Comparison of ENCODE assay signal across 9 cellular contexts in genomic region chr11:64121637-64122410, GRCh38. TPM values are rescaled to one million over a fixed set of nuclear protein-coding genes. Genes with fewer than 3 reads are reported as not detected.
DNase-seq lines count a peak whose midpoint lies in the region; ATAC-seq and TF ChIP-seq lines count a peak whose summit lies in the region.
"Had no signal": no experiment of that assay in that cellular context is flagged by ENCODE, and none has a peak within 500 bp of the region (broad histone marks: within the 10 kb centered on the region; RNA-seq: fewer than 3 reads in every experiment).

No MANE protein-coding gene starts in this region.

- H3K27ac ChIP-seq in neural progenitor cell, result no peak overlapping the region

- no peak overlapping the region for H3K4me3 ChIP-seq in BJ (ENCODE audit: low read depth, low read length)
- no peak overlapping the region for H3K4me3 ChIP-seq in neural progenitor cell

- H3K36me3 Mint-ChIP-seq in chondrocyte (ENCODE audit: low read depth) (peaks cover 2% of the 10 kb centered on the region), neural progenitor cell (peaks cover 2% of the 10 kb centered on the region)

- no peaks in the 10 kb centered on the region for H3K79me2 ChIP-seq in neural progenitor cell (ENCODE audit: low read depth)

- H3K9me3 Mint-ChIP-seq in chondrocyte (ENCODE audit: low read depth), result no peaks in the 10 kb centered on the region
- no peaks in the 10 kb centered on the region for H3K9me3 Mint-ChIP-seq in neural progenitor cell

- H2AFZ ChIP-seq in neural progenitor cell (replicated peaks), result no peak overlapping the region

- H3K27ac Mint-ChIP-seq in chondrocyte (ENCODE audit: unreplicated experiment) (peak overlapping the region; percentile 32), neural progenitor cell (peak overlapping the region; percentile 78)

- H3F3A ChIP-seq in neural progenitor cell (ENCODE audit: low read depth), result peaks cover 21% of the 10 kb centered on the region

- H3K9me3 ChIP-seq in neural progenitor cell (ENCODE audit: low read depth), result no peaks in the 10 kb centered on the region

- no peaks in the 10 kb centered on the region for H4K20me1 ChIP-seq in neural progenitor cell (ENCODE audit: low read depth)

- CTCF ChIA-PET in BJ (lab: Yijun Ruan, JAX), result interaction anchor here (1.0 to 2.2 kb wide), 4 partner anchors 11 to 122 kb away, joined by 3 to 7 read pairs (median 4); no protein-coding TSS in a partner anchor

- TF ChIP-seq CTCF in BJ (IDR thresholded peaks at IDR 0.05; ENCODE audit: insufficient read depth, low read depth, low read length) (no peak), chondrocyte (IDR thresholded peaks at IDR 0.05) (no peak), neural progenitor cell (IDR thresholded peaks at IDR 0.05) (no peak)

- POLR2A ChIA-PET in BJ (lab: Charles Lee), result no interaction called here

- DNase-seq in BJ (ENCODE audit: low read depth), result peak; percentile 52
- peak; percentile 94 for DNase-seq in LHCN-M2 (ENCODE audit: low read depth)
- DNase-seq in chondrocyte (ENCODE audit: low spot score), result no peak
- DNase-seq in neural progenitor cell (ENCODE audit: low spot score), result peak; percentile 36
- no peak for DNase-seq in NCI-H524 treated with DMSO at 0.1 percent for 48 hours (lab: John Stamatoyannopoulos, UW)
- DNase-seq in islet precursor cell, result no peak
- no peak for DNase-seq in NOMO-1 treated with dmso at 0.1 percent for 144 hours (lab: John Stamatoyannopoulos, UW; ENCODE audit: unreplicated experiment)
- DNase-seq: NCI-H1092 treated with DMSO at 0.1 percent for 48 hours had no signal

- H3K9ac ChIP-seq in neural progenitor cell, result no peak overlapping the region

- H3K4me3 Mint-ChIP-seq in chondrocyte (ENCODE audit: unreplicated experiment), result no peak overlapping the region
- peak overlapping the region; percentile 63 for H3K4me3 Mint-ChIP-seq in neural progenitor cell

- peak overlapping the region; percentile 41 for H3K4me2 ChIP-seq in neural progenitor cell

- H3K27me3 Mint-ChIP-seq in chondrocyte (ENCODE audit: low read depth) (no peaks in the 10 kb centered on the region), neural progenitor cell (ENCODE audit: insufficient read depth, low read depth) (peaks cover 9% of the 10 kb centered on the region)

- peaks cover 45% of the 10 kb centered on the region for H3K4me1 ChIP-seq in neural progenitor cell

- H3K27me3 ChIP-seq in BJ (ENCODE audit: control insufficient read depth, insufficient read depth, low read length) (peaks cover 1% of the 10 kb centered on the region; the same call in 1 of the 2 replicates), neural progenitor cell (no peaks in the 10 kb centered on the region)

- ATAC-seq in GM19463 (IDR thresholded peaks at IDR 0.05; ENCODE audit: unreplicated experiment), result no peak

- H3K36me3 ChIP-seq in BJ (ENCODE audit: control insufficient read depth, insufficient read depth, low read length) (0 out of 2 replicates have a peak, but pooled peaks cover under 1% of the 10 kb centered on the region), neural progenitor cell (no peaks in the 10 kb centered on the region)

- peaks cover 7% of the 10 kb centered on the region for H3K4me1 Mint-ChIP-seq in chondrocyte (ENCODE audit: low read depth)
- H3K4me1 Mint-ChIP-seq in neural progenitor cell, result peaks cover 45% of the 10 kb centered on the region

RNA-seq across cellular contexts. Expression of gene MACROD1, which starts 44.1 kb away (rescaled TPM):
- 11.7 and 12.4 TPM in 2 replicates for polyA plus RNA-seq in BJ (2011; rRNA removed)
- polyA minus RNA-seq in BJ (2011; rRNA and poly(A)+ RNA removed), result 2.7 and 2.8 TPM in 2 replicates
- 38.0 and 40.8 TPM in 2 replicates for total RNA-seq in LHCN-M2 (2014; rRNA removed)
- 19.9 TPM for polyA plus RNA-seq in LHCN-M2 (2012)
- total RNA-seq in chondrocyte, result 15.7 to 20.6 TPM (median 16.9 TPM) in 3 replicates
- 11.9 and 27.8 TPM in 2 replicates for total RNA-seq in neural progenitor cell (ENCODE audit: low replicate concordance)

Comparison
In these comparisons a context has a peak if more than half of its experiments do, and no peak if none do; other contexts are left out.
1. DNase-seq: peak in BJ (single experiment), LHCN-M2 (single experiment) and neural progenitor cell (single experiment); none in chondrocyte (single experiment), NCI-H524 treated with DMSO at 0.1 percent for 48 hours (single experiment), islet precursor cell (single experiment) and NOMO-1 treated with dmso at 0.1 percent for 144 hours (single experiment).